In genomic region chr3:104519968-104520655, GRCh38 we compare ENCODE assay signal across 1 cellular context.
TF ChIP-seq lines count a peak whose summit lies in the region.

No MANE protein-coding gene starts in this region.

TF ChIP-seq in GM12878, 131 proteins besides CTCF, POLR2A, EP300 and RAD21 (continued from another document):
- TF ChIP-seq CUX1 (IDR thresholded peaks at IDR 0.05; ENCODE audit: insufficient replicate concordance, low read depth, low read length) = no peak
- no peak for TF ChIP-seq E2F4 (IDR thresholded peaks at IDR 0.05; ENCODE audit: low read depth, low read length)
- TF ChIP-seq NFIC (IDR thresholded peaks at IDR 0.05; ENCODE audit: low read depth, low read length) = peak; percentile 68
- peak in 1 of 2 experiments; percentile 30; a peak in 1 of 4 replicates for TF ChIP-seq IKZF2 (IDR thresholded peaks at IDR 0.05)
- TF ChIP-seq BCL3 (IDR thresholded peaks at IDR 0.05; ENCODE audit: borderline replicate concordance, insufficient read depth, low read depth, low read length, poor library complexity, severe bottlenecking) = no peak
- TF ChIP-seq FOXM1 (IDR thresholded peaks at IDR 0.05; ENCODE audit: low read depth, low read length) = no peak; the same call in 1 of the 2 replicates
- no peak for TF ChIP-seq CBX3 (IDR thresholded peaks at IDR 0.05; ENCODE audit: borderline replicate concordance, low read depth)
- TF ChIP-seq IRF4 (IDR thresholded peaks at IDR 0.05; ENCODE audit: low read depth, low read length) = no peak
- TF ChIP-seq MEF2A (IDR thresholded peaks at IDR 0.05; ENCODE audit: insufficient read depth, low read depth, low read length) = peak; percentile 73
- TF ChIP-seq JUNB (IDR thresholded peaks at IDR 0.05) = peak; percentile 41; the same call in 1 of the 2 replicates
- TF ChIP-seq CREM (IDR thresholded peaks at IDR 0.05; ENCODE audit: low read depth) = peak; percentile 16; the same call in 1 of the 2 replicates
- peak; percentile 52; the same call in 1 of the 2 replicates for TF ChIP-seq ATF2 (IDR thresholded peaks at IDR 0.05; ENCODE audit: low read length)
- TF ChIP-seq RELA (IDR thresholded peaks at IDR 0.05; ENCODE audit: borderline replicate concordance, partially characterized antibody) = no peak
- TF ChIP-seq ZNF687 (IDR thresholded peaks at IDR 0.05) = no peak
- TF ChIP-seq ZBTB33 (IDR thresholded peaks at IDR 0.05) = no peak
- no peak for TF ChIP-seq CBFB (IDR thresholded peaks at IDR 0.05; ENCODE audit: low read depth)
